In genomic region chr2:61135510-61135909, GRCh38 we compare ENCODE assay signal across 8 cellular contexts. TPM values are rescaled to one million over a fixed set of nuclear protein-coding genes. Genes with fewer than 3 reads are reported as not detected.
A peak's percentile ranks its signal among the peaks of the same experiment; 100 is the strongest.
DNase-seq lines count a peak whose midpoint lies in the region; ATAC-seq, FAIRE-seq and TF ChIP-seq lines count a peak whose summit lies in the region.

No MANE protein-coding gene starts in this region.

- no peaks in the 10 kb centered on the region for H3K27me3 ChIP-seq in bronchial epithelial cell (ENCODE audit: control insufficient read depth, insufficient read depth, low read length)

- no peaks in the 10 kb centered on the region for H3K9me3 ChIP-seq in mucosa of descending colon

- ATAC-seq in mucosa of descending colon: peak; percentile 64
- no peak for ATAC-seq in GM19328 (IDR thresholded peaks at IDR 0.05; ENCODE audit: unreplicated experiment)

- H3K36me3 Mint-ChIP-seq in progenitor cell of endocrine pancreas (ENCODE audit: insufficient read depth): no peaks in the 10 kb centered on the region

- H3K4me3 ChIP-seq in bronchial epithelial cell (ENCODE audit: low read depth, low read length): no peak overlapping the region
- H3K4me3 ChIP-seq in mucosa of descending colon: no peak overlapping the region

- H3K27me3 Mint-ChIP-seq in progenitor cell of endocrine pancreas: peaks cover 5% of the 10 kb centered on the region

- H3K4me3 Mint-ChIP-seq in progenitor cell of endocrine pancreas (ENCODE audit: low read depth): no peak overlapping the region

- H3K4me1 ChIP-seq in mucosa of descending colon (ENCODE audit: low read depth): no peaks in the 10 kb centered on the region

- DNase-seq in EL (peak; percentile 32), NCI-H146 (lab: John Stamatoyannopoulos, UW) (peak; percentile 34), bronchial epithelial cell (ENCODE audit: low read depth) (peak; percentile 33), mucosa of descending colon (peak in 1 of 3 donors; percentile 20), NCI-H2107 treated with DMSO at 0.1 percent for 48 hours (lab: John Stamatoyannopoulos, UW; ENCODE audit: unreplicated experiment) (no peak), progenitor cell of endocrine pancreas (ENCODE audit: low spot score, unreplicated experiment) (no peak), NCI-H1092 (lab: John Stamatoyannopoulos, UW) (no peak)

- intact Hi-C loops in mucosa of descending colon (cut with DNase I, micrococcal nuclease): no loop called here

- no peak for FAIRE-seq in bronchial epithelial cell (lab: Jason Lieb, UNC)

- peak; percentile 12 for TF ChIP-seq CTCF in bronchial epithelial cell (IDR thresholded peaks at IDR 0.05; ENCODE audit: insufficient read depth, low read length, severe bottlenecking)
- no peak for TF ChIP-seq CTCF in mucosa of descending colon (IDR thresholded peaks at IDR 0.05)
- no peak for TF ChIP-seq CTCF in progenitor cell of endocrine pancreas (IDR thresholded peaks at IDR 0.05; ENCODE audit: unreplicated experiment)

- no peaks in the 10 kb centered on the region for H3K4me1 Mint-ChIP-seq in progenitor cell of endocrine pancreas (ENCODE audit: low read depth)

- H3K36me3 ChIP-seq in bronchial epithelial cell (ENCODE audit: control insufficient read depth, insufficient read depth, low read length): no peaks in the 10 kb centered on the region
- H3K36me3 ChIP-seq in mucosa of descending colon (ENCODE audit: low read depth): no peaks in the 10 kb centered on the region

- H3K27ac Mint-ChIP-seq in progenitor cell of endocrine pancreas: no peak overlapping the region

- H3K9me3 Mint-ChIP-seq in progenitor cell of endocrine pancreas (ENCODE audit: low read depth): no peaks in the 10 kb centered on the region

RNA-seq across cellular contexts. Expression of gene C2orf74, which starts 26.5 kb away (rescaled TPM):
- total RNA-seq in bronchial epithelial cell (10.0 and 13.1 TPM in 2 replicates), mucosa of descending colon (10 to 100 TPM in 1 of 3 donors, 1 to 10 TPM in 1, not detected in 1; 2.2 to 12.6 TPM), progenitor cell of endocrine pancreas (10.0 and 13.6 TPM in 2 replicates)

Comparison
In these comparisons a context has a peak if more than half of its experiments do, and no peak if none do; other contexts are left out.
1. DNase-seq: peak in EL (single experiment), NCI-H146 (single experiment) and bronchial epithelial cell (single experiment); none in NCI-H2107 treated with DMSO at 0.1 percent for 48 hours (single experiment), progenitor cell of endocrine pancreas (single experiment) and NCI-H1092 (single experiment).